ENCODE assay signal across 8 cellular contexts in the genomic region with DNA sequence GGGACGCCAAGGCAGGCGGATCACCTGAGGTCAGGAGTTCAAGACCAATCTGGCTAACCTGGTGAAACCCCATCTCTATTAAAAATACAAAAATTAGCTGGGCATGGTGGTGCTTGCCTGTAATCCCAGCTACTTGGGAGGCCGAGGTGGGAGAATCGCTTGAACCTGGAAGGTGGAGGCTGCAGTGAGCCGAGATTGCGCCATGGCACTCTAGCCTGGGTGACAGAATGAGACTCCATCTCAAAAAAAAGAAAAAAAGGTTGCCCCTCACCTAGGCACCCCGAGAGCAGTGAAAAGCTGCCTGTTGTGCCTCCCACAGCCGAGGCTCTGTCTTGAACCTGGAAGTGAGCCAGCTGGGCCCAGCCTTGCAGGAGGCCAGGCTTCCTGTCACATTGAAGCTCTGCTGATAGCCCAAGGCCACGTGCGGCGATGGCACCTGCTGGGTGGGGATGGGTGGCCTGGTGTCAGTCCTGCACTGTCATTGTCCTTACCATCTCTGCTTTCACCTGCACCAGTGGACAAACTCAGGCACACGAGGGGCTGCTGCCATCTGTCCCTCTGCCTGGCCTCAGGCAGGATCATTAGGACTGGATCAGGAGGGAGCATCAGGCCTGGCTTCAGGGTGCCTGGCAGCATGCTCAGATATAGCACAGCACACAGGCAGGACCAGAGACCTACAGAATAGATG. TPM values are rescaled to one million over a fixed set of nuclear protein-coding genes. Genes with fewer than 3 reads are reported as not detected.
DNase-seq lines count a peak whose midpoint lies in the region; ATAC-seq, FAIRE-seq and TF ChIP-seq lines count a peak whose summit lies in the region.

No MANE protein-coding gene starts in this region.

- H2AFZ ChIP-seq in GM23338: no peak overlapping the region
- no peak overlapping the region for H2AFZ ChIP-seq in trophoblast cell (ENCODE audit: insufficient read depth, low read length, poor library complexity)

- H2BK12ac ChIP-seq in trophoblast cell (ENCODE audit: low read length): peak overlapping the region; percentile 6

- no peak for ATAC-seq in GM23338
- ATAC-seq in GM21717 (IDR thresholded peaks at IDR 0.05; ENCODE audit: unreplicated experiment): no peak

- CTCF ChIA-PET in RWPE1 (lab: Yijun Ruan, JAX): interaction anchor here (1.6 kb wide), 1 partner anchor 42 kb away, joined by 5 read pairs; no protein-coding TSS in a partner anchor

- H3F3A ChIP-seq in GM23338 (replicated peaks; ENCODE audit: low read depth): peaks cover 13% of the 10 kb centered on the region

- TF ChIP-seq CTCF in GM23338 (conservative IDR thresholded peaks at IDR 0.05; ENCODE audit: low read depth in 2 of 2) (no peak), RWPE1 (conservative IDR thresholded peaks at IDR 0.05; ENCODE audit: low read depth) (no peak), colonic mucosa (IDR thresholded peaks at IDR 0.05) (no peak), lower leg skin (IDR thresholded peaks at IDR 0.05) (no peak), D721Med (IDR thresholded peaks at IDR 0.05; ENCODE audit: insufficient read depth, missing control alignments) (no peak)

- peak overlapping the region; percentile 6 for H2BK120ac ChIP-seq in trophoblast cell (ENCODE audit: insufficient read depth, low read length, poor library complexity)

- DNase-seq in GM23338 (ENCODE audit: low spot score) (no peak), RWPE1 (ENCODE audit: low spot score) (no peak), colonic mucosa (peak; percentile 88), trophoblast cell (no peak), lower leg skin (ENCODE audit: low spot score in 2 of 2) (no peak), HuH-7 (ENCODE audit: low spot score) (no peak), D721Med (ENCODE audit: insufficient read length, low spot score) (no peak)

- H3K4me3 ChIP-seq in GM23338 (no peak overlapping the region), colonic mucosa (no peak overlapping the region), trophoblast cell (ENCODE audit: low read depth, low read length) (no peak overlapping the region), lower leg skin (ENCODE audit: low read depth, poor library complexity, severe bottlenecking) (no peak overlapping the region)

- H3K9ac ChIP-seq in colonic mucosa (ENCODE audit: low read depth in 2 of 2, low read length in 2 of 2): peak overlapping the region in 1 of 2 donors; percentile 43
- no peak overlapping the region for H3K9ac ChIP-seq in trophoblast cell (ENCODE audit: low read length)

- no peak overlapping the region for H3K18ac ChIP-seq in trophoblast cell (ENCODE audit: low read length)

- intact Hi-C loops in colonic mucosa (cut with DNase I) (no loop called here), lower leg skin (cut with DNase I; ENCODE audit: low total_unique reads) (no loop called here)

- no peak for FAIRE-seq in D721Med (lab: Jason Lieb, UNC)

- POLR2A ChIA-PET in RWPE1 (lab: Yijun Ruan, JAX; ENCODE audit: low non-redundant PET): interaction anchor here (0.6 to 1.2 kb wide), 2 partner anchors 15 to 19 kb away, joined by 3 read pairs; no protein-coding TSS in a partner anchor

- no peak overlapping the region for H3K4me2 ChIP-seq in GM23338
- H3K4me2 ChIP-seq in trophoblast cell (ENCODE audit: low read length): no peak overlapping the region

- H3K27me3 Mint-ChIP-seq in GM23338 (ENCODE audit: insufficient read depth, low read depth, poor library complexity): peaks cover 18% of the 10 kb centered on the region

- no peaks in the 10 kb centered on the region; the same call in 2 of the 3 replicates for H3K9me3 Mint-ChIP-seq in GM23338

- H3K4ac ChIP-seq in trophoblast cell (ENCODE audit: low read depth, low read length): no peak overlapping the region

- H3K79me2 ChIP-seq in GM23338 (replicated peaks; ENCODE audit: insufficient read depth) (no peaks in the 10 kb centered on the region), trophoblast cell (ENCODE audit: control insufficient read depth, insufficient read depth, low read length, poor library complexity) (peaks cover 5% of the 10 kb centered on the region)

- peak overlapping the region; percentile 60; the same call in 1 of the 2 replicates for H3K27ac Mint-ChIP-seq in GM23338

- H3K79me1 ChIP-seq in trophoblast cell (ENCODE audit: low read length): peaks cover 34% of the 10 kb centered on the region

- H3K4me1 ChIP-seq in GM23338 (ENCODE audit: insufficient read depth): peaks cover 34% of the 10 kb centered on the region
- H3K4me1 ChIP-seq in colonic mucosa: peaks cover 33% of the 10 kb centered on the region
- peaks cover 33 to 44% of the 10 kb centered on the region in 2 experiments for H3K4me1 ChIP-seq in trophoblast cell (ENCODE audit: control insufficient read depth in 1 of 2, insufficient read depth in 2 of 2, low read length in 2 of 2)

- no peaks in the 10 kb centered on the region for H3K9me3 ChIP-seq in colonic mucosa
- H3K9me3 ChIP-seq in trophoblast cell (ENCODE audit: insufficient read depth, low read depth, low read length): no peaks in the 10 kb centered on the region

- no peaks in the 10 kb centered on the region for H4K20me1 ChIP-seq in GM23338 (replicated peaks; ENCODE audit: insufficient read depth)

- H4K91ac ChIP-seq in trophoblast cell (ENCODE audit: low read depth, low read length): peak overlapping the region; percentile 23

- peaks cover 49% of the 10 kb centered on the region for H3K4me1 Mint-ChIP-seq in GM23338

- no CpG with 5 or more reads among the region's 12 CpGs for WGBS in trophoblast cell (ENCODE audit: extremely low coverage, insufficient coverage, insufficient read length)
- WGBS in lower leg skin, 2 donors: 74 to 80% methylated on average over 12 of the region's 12 CpGs

- no peaks in the 10 kb centered on the region for H3K9me2 ChIP-seq in GM23338 (ENCODE audit: insufficient read depth)

- no peak overlapping the region for H4K12ac ChIP-seq in trophoblast cell (ENCODE audit: low read depth, low read length)

- no peak overlapping the region for H3K27ac ChIP-seq in GM23338 (ENCODE audit: low read depth)
- peak overlapping the region; percentile 100 for H3K27ac ChIP-seq in RWPE1
- peak overlapping the region; percentile 62 for H3K27ac ChIP-seq in colonic mucosa
- no peak overlapping the region for H3K27ac ChIP-seq in trophoblast cell (ENCODE audit: low read depth, low read length)

- no peak overlapping the region for H3K4me3 Mint-ChIP-seq in GM23338

- TF ChIP-seq POLR2A in lower leg skin (IDR thresholded peaks at IDR 0.05): no peak

- no peak overlapping the region for H2BK5ac ChIP-seq in trophoblast cell (ENCODE audit: low read depth, low read length, poor library complexity)

- no peak overlapping the region for H4K8ac ChIP-seq in trophoblast cell (ENCODE audit: low read depth, low read length)

- H2AK5ac ChIP-seq in trophoblast cell (ENCODE audit: low read length): peak overlapping the region; percentile 78

- H3K36me3 Mint-ChIP-seq in GM23338 (ENCODE audit: low read depth): no peaks in the 10 kb centered on the region; the same call in 2 of the 3 replicates

- no peak overlapping the region for H3K14ac ChIP-seq in trophoblast cell (ENCODE audit: low read length)

- no peak overlapping the region for H3K23ac ChIP-seq in trophoblast cell (ENCODE audit: low read length)

- H3K27me3 ChIP-seq in GM23338 (ENCODE audit: insufficient read depth): no peaks in the 10 kb centered on the region
- no peaks in the 10 kb centered on the region for H3K27me3 ChIP-seq in colonic mucosa
- H3K27me3 ChIP-seq in trophoblast cell (ENCODE audit: insufficient read depth, low read length): no peaks in the 10 kb centered on the region

- H3K36me3 ChIP-seq in GM23338 (ENCODE audit: insufficient read depth) (no peaks in the 10 kb centered on the region), colonic mucosa (no peaks in the 10 kb centered on the region), trophoblast cell (ENCODE audit: control insufficient read depth in 1 of 2, insufficient read depth in 2 of 2, low read length in 2 of 2) (no peaks in the 10 kb centered on the region)

TF ChIP-seq in GM23338, 12 proteins besides CTCF, POLR2A, EP300 and RAD21 (continues in another document):
- TF ChIP-seq STAT1 (IDR thresholded peaks at IDR 0.05; ENCODE audit: unreplicated experiment) (no peak), EZH2 (IDR thresholded peaks at IDR 0.05; ENCODE audit: low read depth, unreplicated experiment) (no peak)
- TF ChIP-seq, protein P1, sequence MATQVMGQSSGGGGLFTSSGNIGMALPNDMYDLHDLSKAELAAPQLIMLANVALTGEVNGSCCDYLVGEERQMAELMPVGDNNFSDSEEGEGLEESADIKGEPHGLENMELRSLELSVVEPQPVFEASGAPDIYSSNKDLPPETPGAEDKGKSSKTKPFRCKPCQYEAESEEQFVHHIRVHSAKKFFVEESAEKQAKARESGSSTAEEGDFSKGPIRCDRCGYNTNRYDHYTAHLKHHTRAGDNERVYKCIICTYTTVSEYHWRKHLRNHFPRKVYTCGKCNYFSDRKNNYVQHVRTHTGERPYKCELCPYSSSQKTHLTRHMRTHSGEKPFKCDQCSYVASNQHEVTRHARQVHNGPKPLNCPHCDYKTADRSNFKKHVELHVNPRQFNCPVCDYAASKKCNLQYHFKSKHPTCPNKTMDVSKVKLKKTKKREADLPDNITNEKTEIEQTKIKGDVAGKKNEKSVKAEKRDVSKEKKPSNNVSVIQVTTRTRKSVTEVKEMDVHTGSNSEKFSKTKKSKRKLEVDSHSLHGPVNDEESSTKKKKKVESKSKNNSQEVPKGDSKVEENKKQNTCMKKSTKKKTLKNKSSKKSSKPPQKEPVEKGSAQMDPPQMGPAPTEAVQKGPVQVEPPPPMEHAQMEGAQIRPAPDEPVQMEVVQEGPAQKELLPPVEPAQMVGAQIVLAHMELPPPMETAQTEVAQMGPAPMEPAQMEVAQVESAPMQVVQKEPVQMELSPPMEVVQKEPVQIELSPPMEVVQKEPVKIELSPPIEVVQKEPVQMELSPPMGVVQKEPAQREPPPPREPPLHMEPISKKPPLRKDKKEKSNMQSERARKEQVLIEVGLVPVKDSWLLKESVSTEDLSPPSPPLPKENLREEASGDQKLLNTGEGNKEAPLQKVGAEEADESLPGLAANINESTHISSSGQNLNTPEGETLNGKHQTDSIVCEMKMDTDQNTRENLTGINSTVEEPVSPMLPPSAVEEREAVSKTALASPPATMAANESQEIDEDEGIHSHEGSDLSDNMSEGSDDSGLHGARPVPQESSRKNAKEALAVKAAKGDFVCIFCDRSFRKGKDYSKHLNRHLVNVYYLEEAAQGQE (IDR thresholded peaks at IDR 0.05; ENCODE audit: unreplicated experiment): no peak

RNA-seq across cellular contexts. Expression of a gene that starts 37.8 kb away (rescaled TPM):
- total RNA-seq in GM23338 (2014; rRNA removed; shearing (Covaris generic)): 13.0 and 16.0 TPM in 2 replicates
- polyA plus RNA-seq in GM23338 (2016; fragmentation: Nextera tagmentation; extraction: Ambion mirVana): 12.6 and 12.8 TPM in 2 replicates
- total RNA-seq in colonic mucosa: 10 to 100 TPM; 29.4 to 37.9 TPM
- polyA plus RNA-seq in trophoblast cell (2013): 17.3 and 17.4 TPM in 2 replicates
- total RNA-seq in lower leg skin: 10 to 100 TPM; 32.8 to 54.4 (median 48.1) TPM

RNA-seq across cellular contexts. Expression of a gene that starts 43.2 kb away (rescaled TPM):
- total RNA-seq in GM23338 (2014; rRNA removed; shearing (Covaris generic)): 110 and 136 TPM in 2 replicates
- 108 and 114 TPM in 2 replicates for polyA plus RNA-seq in GM23338 (2016; fragmentation: Nextera tagmentation; extraction: Ambion mirVana)
- total RNA-seq in colonic mucosa (100 to 1,000 TPM in 1 of 2 donors, 10 to 100 TPM in 1; 45.5 to 147 TPM), lower leg skin (100 to 1,000 TPM; 274 to 929 (median 421) TPM)
- 175 and 178 TPM in 2 replicates for polyA plus RNA-seq in trophoblast cell (2013)

Comparison
In these comparisons a context has a peak if more than half of its experiments do, and no peak if none do; other contexts are left out.
1. H3K27ac ChIP-seq: peak in RWPE1 (single experiment) and colonic mucosa (single experiment); none in GM23338 (single experiment) and trophoblast cell (single experiment).